13 cellular contexts compared by ENCODE assay signal in the genomic region with DNA sequence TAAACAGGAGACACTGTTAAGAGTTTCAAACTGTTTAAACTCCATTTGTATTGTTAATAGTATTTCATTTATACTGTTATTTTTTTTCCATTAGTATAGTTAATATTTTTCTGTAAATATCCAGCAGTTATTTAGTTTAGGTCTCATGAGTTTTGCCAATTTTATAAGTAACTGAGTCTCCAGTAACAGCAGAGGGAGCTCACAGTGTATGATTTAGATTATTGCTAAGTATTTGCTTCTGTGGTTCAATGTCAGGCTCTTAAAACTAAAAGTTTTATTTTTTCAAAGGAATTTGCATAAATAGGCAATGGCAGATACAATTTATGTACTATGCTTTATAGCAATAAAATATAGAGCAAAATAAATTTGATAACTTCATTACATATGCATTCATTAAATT.
DNase-seq lines count a peak whose midpoint lies in the region; ATAC-seq, FAIRE-seq and TF ChIP-seq lines count a peak whose summit lies in the region.
"Had no signal": no experiment of that assay in that cellular context is flagged by ENCODE, and none has a peak within 500 bp of the region (broad histone marks: within the 10 kb centered on the region; RNA-seq: fewer than 3 reads in every experiment).

No MANE protein-coding gene starts in this region.

- no peak overlapping the region for H3K4me3 Mint-ChIP-seq in natural killer cell
- H3K4me3 Mint-ChIP-seq: CD4-positive, alpha-beta memory T cell had no signal

- H3K9me1 ChIP-seq in IMR-90 (ENCODE audit: insufficient read depth, low read length): no peaks in the 10 kb centered on the region

- no peak overlapping the region for H3K27ac ChIP-seq in IMR-90 (ENCODE audit: insufficient read depth, low read length)
- no peak overlapping the region for H3K27ac ChIP-seq in hepatocyte
- H3K27ac ChIP-seq in body of pancreas: no peak overlapping the region

- no peak overlapping the region for H2BK120ac ChIP-seq in IMR-90 (ENCODE audit: low read depth, low read length)

- H3K23ac ChIP-seq in IMR-90 (ENCODE audit: low read depth, low read length): no peak overlapping the region

- H2BK15ac ChIP-seq in IMR-90 (ENCODE audit: low read depth, low read length): no peak overlapping the region

- H2BK5ac ChIP-seq in IMR-90 (ENCODE audit: low read depth, low read length, poor library complexity, severe bottlenecking): no peak overlapping the region

- TF ChIP-seq CTCF in AG04449 (IDR thresholded peaks at IDR 0.05; ENCODE audit: insufficient read depth, low read length, missing control alignments) (peak; percentile 11), IMR-90 (conservative IDR thresholded peaks at IDR 0.05; ENCODE audit: low read depth, low read length) (peak; percentile 32; the same call in 1 of the 2 replicates), hepatocyte (IDR thresholded peaks at IDR 0.05; ENCODE audit: poor library complexity) (peak; percentile 64), body of pancreas (IDR thresholded peaks at IDR 0.05) (peak in 2 of 7 experiments; percentile 19 to 28), natural killer cell (IDR thresholded peaks at IDR 0.05) (no peak)

- no peak overlapping the region for H3K4me2 ChIP-seq in IMR-90 (ENCODE audit: low read depth, low read length)
- no peak overlapping the region for H3K4me2 ChIP-seq in hepatocyte

- H2AK9ac ChIP-seq in IMR-90 (replicated peaks; ENCODE audit: low read depth, low read length, poor library complexity): no peak overlapping the region

- TF ChIP-seq POLR2A in IMR-90 (IDR thresholded peaks at IDR 0.05; ENCODE audit: low read depth, low read length): no peak
- TF ChIP-seq POLR2A in body of pancreas (IDR thresholded peaks at IDR 0.05): no peak

- ATAC-seq in IMR-90 (ENCODE audit: low read depth): no peak
- ATAC-seq in body of pancreas: no peak
- ATAC-seq in natural killer cell: no peak

- no peak overlapping the region for H3K18ac ChIP-seq in IMR-90 (ENCODE audit: low read depth, low read length)

- POLR2A ChIA-PET in AG04449 (lab: Yijun Ruan, JAX) (no interaction called here), IMR-90 (lab: Charles Lee; ENCODE audit: unreplicated experiment) (no interaction called here)

- no peaks in the 10 kb centered on the region for H3K79me2 ChIP-seq in hepatocyte

- H3K4me1 ChIP-seq in IMR-90 (ENCODE audit: control insufficient read depth, insufficient read depth, low read length) (no peaks in the 10 kb centered on the region), hepatocyte (ENCODE audit: insufficient read depth) (no peaks in the 10 kb centered on the region), body of pancreas (no peaks in the 10 kb centered on the region)

- no peaks in the 10 kb centered on the region for H4K20me1 ChIP-seq in IMR-90 (ENCODE audit: insufficient read depth, low read length)
- H4K20me1 ChIP-seq in hepatocyte (ENCODE audit: insufficient read depth, poor library complexity, severe bottlenecking): no peaks in the 10 kb centered on the region

- no peaks in the 10 kb centered on the region for H3K36me3 Mint-ChIP-seq in natural killer cell
- H3K36me3 Mint-ChIP-seq: CD4-positive, alpha-beta memory T cell had no signal

- H2AFZ ChIP-seq in IMR-90 (replicated peaks; ENCODE audit: low read length, poor library complexity) (no peak overlapping the region), hepatocyte (no peak overlapping the region)

- dilution Hi-C loops in IMR-90 (cut with HindIII; ENCODE audit: low sequenced_read_pairs, unreplicated experiment): no loop called here

- H2BK20ac ChIP-seq in IMR-90 (ENCODE audit: low read depth, low read length): no peak overlapping the region

- no peak overlapping the region for H3K14ac ChIP-seq in IMR-90 (replicated peaks; ENCODE audit: low read depth, low read length)

- H2AK5ac ChIP-seq in IMR-90 (ENCODE audit: low read depth, low read length): no peak overlapping the region

- no peak overlapping the region for H4K91ac ChIP-seq in IMR-90 (ENCODE audit: insufficient read depth, low read depth, low read length)

- no peak overlapping the region for H4K8ac ChIP-seq in IMR-90 (ENCODE audit: low read depth in 2 of 2, low read length in 2 of 2)

- peaks cover 5 to 10% of the 10 kb centered on the region in 2 donors for H3K9me3 Mint-ChIP-seq in natural killer cell

- intact Hi-C loops in IMR-90 (cut with micrococcal nuclease) (no loop called here), body of pancreas (cut with DNase I) (no loop called here), natural killer cell (cut with micrococcal nuclease) (no loop called here)

- H4K5ac ChIP-seq in IMR-90 (ENCODE audit: low read depth, low read length): no peak overlapping the region

- FAIRE-seq in TTC549 (lab: Jason Lieb, UNC): peak; percentile 76

- BruUV-seq in IMR-90 (replicated peaks; lab: Mats Ljungman, UMichigan): no TSS peak

- peak; percentile 12 for DNase-seq in AG04449 (ENCODE audit: low read depth, low spot score)
- peak; percentile 16 for DNase-seq in IMR-90
- peak; percentile 19 for DNase-seq in hepatocyte (ENCODE audit: low spot score)
- no peak for DNase-seq in 8988T
- DNase-seq in body of pancreas: no peak
- no peak for DNase-seq in NCI-H2196 treated with DMSO at 0.1 percent for 48 hours (lab: John Stamatoyannopoulos, UW; ENCODE audit: unreplicated experiment)
- DNase-seq in natural killer cell: no peak
- DNase-seq: activated CD4-positive, CD25-positive, alpha-beta regulatory T cell treated with anti-CD3 and anti-CD28 coated beads, Interleukin-2, amount 50 U/mL, for 72 hours; activated naive CD4-positive, alpha-beta T cell treated with Interleukin-2 at 50 U/mL for 16 hours; effector CD4-positive, alpha-beta T cell; islet precursor cell had no signal

- TF ChIP-seq RAD21 in IMR-90 (IDR thresholded peaks at IDR 0.05; ENCODE audit: low read length): 0 out of 2 replicates have a peak, but pooled peaks have one; percentile 16

- H3K4ac ChIP-seq in IMR-90 (ENCODE audit: low read depth, low read length): no peak overlapping the region

- no peaks in the 10 kb centered on the region for H3K27me3 Mint-ChIP-seq in natural killer cell (ENCODE audit: low read depth in 2 of 2)

- CTCF ChIA-PET in AG04449 (lab: Yijun Ruan, JAX) (interaction anchor here (1.3 kb wide), 1 partner anchor 575 kb away, joined by 3 read pairs; no protein-coding TSS in a partner anchor), IMR-90 (lab: Yijun Ruan, JAX) (interaction anchor here (0.5 kb wide), 1 partner anchor 363 kb away, joined by 3 read pairs; no protein-coding TSS in a partner anchor)

- H3K9me2 ChIP-seq in hepatocyte (replicated peaks; ENCODE audit: insufficient read depth): no peaks in the 10 kb centered on the region

- H3K36me3 ChIP-seq in IMR-90 (ENCODE audit: control insufficient read depth, insufficient read depth, low read length) (no peaks in the 10 kb centered on the region), hepatocyte (replicated peaks; ENCODE audit: insufficient read depth, low read depth) (no peaks in the 10 kb centered on the region), body of pancreas (replicated peaks in 1 of 2; ENCODE audit: insufficient read depth in 1 of 2, low read depth in 2 of 2) (no peaks in the 10 kb centered on the region)

- no peak overlapping the region for H3K27ac Mint-ChIP-seq in natural killer cell
- H3K27ac Mint-ChIP-seq: CD4-positive, alpha-beta memory T cell had no signal

- no peaks in the 10 kb centered on the region for H3K79me1 ChIP-seq in IMR-90 (ENCODE audit: low read depth in 1 of 2, low read length in 2 of 2)

- in situ Hi-C loops in IMR-90 (cut with MboI; ENCODE audit: low sequenced_read_pairs): no loop called here

- H3K4me1 Mint-ChIP-seq in natural killer cell: no peaks in the 10 kb centered on the region
- H3K4me1 Mint-ChIP-seq: CD4-positive, alpha-beta memory T cell had no signal

- no peak overlapping the region for H3K56ac ChIP-seq in IMR-90 (ENCODE audit: extremely low read depth, insufficient read depth, low read length)

- no peaks in the 10 kb centered on the region for H3K27me3 ChIP-seq in IMR-90 (ENCODE audit: control insufficient read depth, insufficient read depth, low read length)
- H3K27me3 ChIP-seq in hepatocyte: no peaks in the 10 kb centered on the region
- no peaks in the 10 kb centered on the region for H3K27me3 ChIP-seq in body of pancreas

- H3K4me3 ChIP-seq in AG04449 (ENCODE audit: low read depth, low read length) (no peak overlapping the region), IMR-90 (ENCODE audit: insufficient read depth, low read depth, low read length) (no peak overlapping the region), hepatocyte (no peak overlapping the region), body of pancreas (no peak overlapping the region)

- H3K9me3 ChIP-seq in IMR-90 (ENCODE audit: control insufficient read depth, insufficient read depth, low read length): no peaks in the 10 kb centered on the region
- no peaks in the 10 kb centered on the region for H3K9me3 ChIP-seq in hepatocyte (ENCODE audit: low read depth)
- no peaks in the 10 kb centered on the region for H3K9me3 ChIP-seq in body of pancreas

- H3K9ac ChIP-seq in IMR-90 (ENCODE audit: low read depth, low read length): no peak overlapping the region

TF ChIP-seq in IMR-90, 13 proteins besides CTCF, POLR2A, EP300 and RAD21:
- TF ChIP-seq NFE2L2 (IDR thresholded peaks at IDR 0.05; ENCODE audit: low read depth, low read length) (no peak), SMC3 (IDR thresholded peaks at IDR 0.05; ENCODE audit: low read depth, low read length) (peak; percentile 20; the same call in 1 of the 2 replicates)

Comparison
In these comparisons a context has a peak if more than half of its experiments do, and no peak if none do; other contexts are left out.
1. DNase-seq: peak in AG04449 (single experiment), IMR-90 (single experiment) and hepatocyte (single experiment); none in 8988T (single experiment), body of pancreas (0 of 4), NCI-H2196 treated with DMSO at 0.1 percent for 48 hours (single experiment) and natural killer cell (single experiment).